In genomic region chr3:172204716-172205115, GRCh38 we compare ENCODE assay signal across 20 cellular contexts.
DNase-seq lines count a peak whose midpoint lies in the region; ATAC-seq and TF ChIP-seq lines count a peak whose summit lies in the region.
"Had no signal": no experiment of that assay in that cellular context is flagged by ENCODE, and none has a peak within 500 bp of the region (broad histone marks: within the 10 kb centered on the region; RNA-seq: fewer than 3 reads in every experiment).

No MANE protein-coding gene starts in this region.

- H3K4me3 Mint-ChIP-seq in nephron = no peak overlapping the region
- H3K4me3 Mint-ChIP-seq: CD4-positive, alpha-beta T cell had no signal

- H3K4me1 Mint-ChIP-seq in nephron = peaks cover 48% of the 10 kb centered on the region

- no peaks in the 10 kb centered on the region for H3K36me3 ChIP-seq in left ventricle myocardium inferior
- no peaks in the 10 kb centered on the region for H3K36me3 ChIP-seq in upper lobe of right lung
- H3K36me3 ChIP-seq: ovary had no signal

- intact Hi-C loops in left ventricle myocardium inferior (cut with micrococcal nuclease) = no loop called here
- intact Hi-C loops in left cardiac atrium (cut with DNase I) = no loop called here
- intact Hi-C loops in upper lobe of right lung (cut with DNase I) = no loop called here

- TF ChIP-seq CTCF in left ventricle myocardium inferior (IDR thresholded peaks at IDR 0.05; ENCODE audit: borderline replicate concordance) = no peak
- no peak for TF ChIP-seq CTCF in nephron (IDR thresholded peaks at IDR 0.05; ENCODE audit: unreplicated experiment in 3 of 3)
- TF ChIP-seq CTCF in upper lobe of right lung (IDR thresholded peaks at IDR 0.05) = no peak

- H3K27me3 ChIP-seq in left ventricle myocardium inferior (ENCODE audit: low read depth) = no peaks in the 10 kb centered on the region
- no peaks in the 10 kb centered on the region for H3K27me3 ChIP-seq in upper lobe of right lung
- H3K27me3 ChIP-seq: ovary, SJCRH30 had no signal

- peak overlapping the region; percentile 89 for H3K27ac ChIP-seq in left ventricle myocardium inferior (replicated peaks)
- no peak overlapping the region for H3K27ac ChIP-seq in upper lobe of right lung
- H3K27ac ChIP-seq: ovary, SJCRH30 had no signal

- H3K9me3 ChIP-seq in left ventricle myocardium inferior (replicated peaks) = no peaks in the 10 kb centered on the region
- no peaks in the 10 kb centered on the region for H3K9me3 ChIP-seq in upper lobe of right lung
- H3K9me3 ChIP-seq: ovary had no signal

- peaks cover 11% of the 10 kb centered on the region for H3K36me3 Mint-ChIP-seq in nephron (ENCODE audit: low read depth)

- H3K9me3 Mint-ChIP-seq in nephron = no peaks in the 10 kb centered on the region

- peaks cover 72% of the 10 kb centered on the region for H3K4me1 ChIP-seq in left ventricle myocardium inferior
- H3K4me1 ChIP-seq in upper lobe of right lung = peaks cover 43% of the 10 kb centered on the region

- no peak for ATAC-seq in left cardiac atrium
- ATAC-seq in upper lobe of right lung = peak; percentile 24

- no peaks in the 10 kb centered on the region for H3K27me3 Mint-ChIP-seq in nephron (ENCODE audit: low read depth)
- H3K27me3 Mint-ChIP-seq: CD4-positive, alpha-beta T cell had no signal

- no peak for DNase-seq in left ventricle myocardium inferior
- no peak for DNase-seq in left cardiac atrium
- peak; percentile 55 for DNase-seq in astrocyte of the hippocampus (ENCODE audit: low read depth, low spot score)
- DNase-seq in upper lobe of right lung = no peak
- DNase-seq in SHP77 treated with DMSO at 0.1 percent for 48 hours (lab: John Stamatoyannopoulos, UW) = no peak
- no peak for DNase-seq in NCI-H510A (lab: John Stamatoyannopoulos, UW)
- no peak for DNase-seq in SW 1271 (lab: John Stamatoyannopoulos, UW)
- DNase-seq: ACHN; activated CD4-positive, CD25-positive, alpha-beta regulatory T cell treated with anti-CD3 and anti-CD28 coated beads, Interleukin-2, amount 50 U/mL, for 72 hours; CD4-positive, alpha-beta T cell; DND-41; kidney glomerular epithelial cell; midbrain; NCI-H1694 treated with DMSO at 0.1 percent for 48 hours; NCI-H524 treated with DMSO at 0.1 percent for 48 hours; ovary; SJCRH30; small intestine; trophoblast cell had no signal

- H3K4me3 ChIP-seq in left ventricle myocardium inferior (no peak overlapping the region), upper lobe of right lung (no peak overlapping the region)
- H3K4me3 ChIP-seq: ovary, SJCRH30 had no signal

- H3K27ac Mint-ChIP-seq in nephron = peak overlapping the region in 2 of 3 experiments; percentile 75 to 98
- H3K27ac Mint-ChIP-seq: CD4-positive, alpha-beta T cell had no signal
